ENCODE assay signal across 14 cellular contexts in the genomic region with DNA sequence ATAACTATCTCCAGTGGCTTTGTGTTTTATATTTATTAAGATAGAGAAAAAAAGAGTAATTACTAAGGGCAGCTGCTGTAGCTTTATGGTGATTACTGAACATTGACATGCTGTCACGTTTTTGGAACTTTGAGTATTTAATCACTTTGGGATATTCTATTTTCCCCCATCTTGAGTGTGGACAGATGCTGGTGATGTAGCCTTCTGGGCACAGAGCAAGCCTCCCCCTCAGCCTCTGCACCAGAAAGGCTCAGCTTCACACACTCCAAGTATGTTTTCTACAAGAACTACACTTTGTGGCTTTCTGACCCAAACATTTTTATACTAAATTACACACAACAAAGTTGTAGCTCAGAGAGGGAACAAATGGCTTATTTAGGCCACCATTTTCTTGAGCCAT. TPM values are rescaled to one million over a fixed set of nuclear protein-coding genes. Genes with fewer than 3 reads are reported as not detected.
A peak's percentile ranks its signal among the peaks of the same experiment; 100 is the strongest.
DNase-seq lines count a peak whose midpoint lies in the region; ATAC-seq, FAIRE-seq and TF ChIP-seq lines count a peak whose summit lies in the region.
"Had no signal": no experiment of that assay in that cellular context is flagged by ENCODE, and none has a peak within 500 bp of the region (broad histone marks: within the 10 kb centered on the region; RNA-seq: fewer than 3 reads in every experiment).

No MANE protein-coding gene starts in this region.

- no peak for FAIRE-seq in astrocyte (lab: Jason Lieb, UNC)
- FAIRE-seq: K562 had no signal

- H3K36me3 ChIP-seq in astrocyte (ENCODE audit: insufficient read depth, low read length) = no peaks in the 10 kb centered on the region
- no peaks in the 10 kb centered on the region for H3K36me3 ChIP-seq in gastroesophageal sphincter
- H3K36me3 ChIP-seq: transverse colon had no signal

- H3K4me1 ChIP-seq in astrocyte (ENCODE audit: insufficient read depth, low read length) = peaks cover 29% of the 10 kb centered on the region
- peaks cover 0 to 8% (median 0%) of the 10 kb centered on the region in 3 donors for H3K4me1 ChIP-seq in gastroesophageal sphincter

- H3K27me3 ChIP-seq in astrocyte (ENCODE audit: insufficient read depth, low read length) (no peaks in the 10 kb centered on the region), gastroesophageal sphincter (peaks cover 6% of the 10 kb centered on the region)
- H3K27me3 ChIP-seq: transverse colon had no signal

- WGBS in gastroesophageal sphincter (ENCODE audit: low coverage in 1 of 2), 2 donors = 0 to 54% methylated on average over 1 of the region's 1 CpG

- intact Hi-C loops in activated CD4-positive, alpha-beta T cell treated with anti-CD3 and anti-CD28 coated beads, Interleukin-2, amount 10 ng/mL, durations not matched to agents 24 days and 14 days (cut with micrococcal nuclease) = no loop called here

- ATAC-seq in stimulated activated effector memory CD8-positive, alpha-beta T cell treated with anti-CD3 and anti-CD28 coated beads, Interleukin-12 subunit alpha, Interleukin-12 subunit beta, amount 100 ng/mL, for 72 hours = no peak
- ATAC-seq in gastroesophageal sphincter = no peak
- ATAC-seq: K562 had no signal

- no peak overlapping the region for H2AFZ ChIP-seq in astrocyte (ENCODE audit: low read depth, low read length)

- H3K4me3 ChIP-seq in astrocyte (ENCODE audit: insufficient read depth, low read depth, low read length) = no peak overlapping the region
- H3K4me3 ChIP-seq in gastroesophageal sphincter = peak overlapping the region in 1 of 2 donors; percentile 22
- H3K4me3 ChIP-seq: K562 had no signal

- H3K27me3 Mint-ChIP-seq in activated CD4-positive, alpha-beta T cell treated with anti-CD3 and anti-CD28 coated beads, Interleukin-2, amount 10 ng/mL, durations not matched to agents 24 days and 14 days = no peaks in the 10 kb centered on the region
- H3K27me3 Mint-ChIP-seq in astrocyte (ENCODE audit: low read depth, unreplicated experiment) = peaks cover 2% of the 10 kb centered on the region
- H3K27me3 Mint-ChIP-seq in glutamatergic neuron (ENCODE audit: unreplicated experiment) = peaks cover 11% of the 10 kb centered on the region

- TF ChIP-seq CTCF in astrocyte (IDR thresholded peaks at IDR 0.05; ENCODE audit: insufficient read depth, low read depth, low read length) = no peak
- no peak for TF ChIP-seq CTCF in glutamatergic neuron (IDR thresholded peaks at IDR 0.05; ENCODE audit: partially characterized antibody, unreplicated experiment)
- no peak for TF ChIP-seq CTCF in gastroesophageal sphincter (IDR thresholded peaks at IDR 0.05)

- peaks cover 6% of the 10 kb centered on the region for H3K36me3 Mint-ChIP-seq in activated CD4-positive, alpha-beta T cell treated with anti-CD3 and anti-CD28 coated beads, Interleukin-2, amount 10 ng/mL, durations not matched to agents 24 days and 14 days (ENCODE audit: low read depth)
- H3K36me3 Mint-ChIP-seq in astrocyte (ENCODE audit: low read depth, unreplicated experiment) = no peaks in the 10 kb centered on the region
- peaks cover 15% of the 10 kb centered on the region for H3K36me3 Mint-ChIP-seq in stimulated activated effector memory CD8-positive, alpha-beta T cell treated with anti-CD3 and anti-CD28 coated beads, Interleukin-12 subunit alpha, Interleukin-12 subunit beta, amount 100 ng/mL, for 72 hours
- H3K36me3 Mint-ChIP-seq in glutamatergic neuron (ENCODE audit: unreplicated experiment) = no peaks in the 10 kb centered on the region

- no peaks in the 10 kb centered on the region for H3K79me2 ChIP-seq in astrocyte (ENCODE audit: insufficient read depth, low read length)

- no peak for TF ChIP-seq EP300 in gastroesophageal sphincter (IDR thresholded peaks at IDR 0.05)

- H3K27ac ChIP-seq in astrocyte (ENCODE audit: low read depth, low read length) = no peak overlapping the region
- peak overlapping the region in 1 of 4 donors; percentile 40 for H3K27ac ChIP-seq in gastroesophageal sphincter

- no peak overlapping the region for H3K4me2 ChIP-seq in astrocyte (ENCODE audit: low read length)

- peaks cover 68% of the 10 kb centered on the region for H3K4me1 Mint-ChIP-seq in activated CD4-positive, alpha-beta T cell treated with anti-CD3 and anti-CD28 coated beads, Interleukin-2, amount 10 ng/mL, durations not matched to agents 24 days and 14 days
- peaks cover 50% of the 10 kb centered on the region for H3K4me1 Mint-ChIP-seq in astrocyte (ENCODE audit: low read depth, unreplicated experiment)
- peaks cover 68% of the 10 kb centered on the region for H3K4me1 Mint-ChIP-seq in stimulated activated effector memory CD8-positive, alpha-beta T cell treated with anti-CD3 and anti-CD28 coated beads, Interleukin-12 subunit alpha, Interleukin-12 subunit beta, amount 100 ng/mL, for 72 hours
- H3K4me1 Mint-ChIP-seq in glutamatergic neuron (ENCODE audit: low read depth, unreplicated experiment) = peaks cover 51% of the 10 kb centered on the region

- H3K9me3 ChIP-seq in astrocyte (ENCODE audit: insufficient read depth, low read depth, low read length) = no peaks in the 10 kb centered on the region
- H3K9me3 ChIP-seq in gastroesophageal sphincter = no peaks in the 10 kb centered on the region
- H3K9me3 ChIP-seq: transverse colon had no signal

- no peak for DNase-seq in activated CD4-positive, alpha-beta T cell treated with anti-CD3 and anti-CD28 coated beads, Interleukin-2, amount 10 ng/mL, durations not matched to agents 24 days and 14 days
- no peak for DNase-seq in activated CD4-positive, alpha-beta T cell treated with anti-CD3 and anti-CD28 coated beads for 4 hours
- DNase-seq in NAMALWA (ENCODE audit: low spot score) (peak; percentile 24), astrocyte (ENCODE audit: low read depth) (no peak), DMS153 treated with DMSO at 0.1 percent for 48 hours (lab: John Stamatoyannopoulos, UW; ENCODE audit: unreplicated experiment) (no peak), glutamatergic neuron (no peak)
- DNase-seq in stimulated activated effector memory CD8-positive, alpha-beta T cell treated with anti-CD3 and anti-CD28 coated beads, Interleukin-12 subunit alpha, Interleukin-12 subunit beta, amount 100 ng/mL, for 72 hours (ENCODE audit: low spot score in 2 of 2) = no peak
- DNase-seq: activated CD4-positive, alpha-beta T cell treated with anti-CD3 and anti-CD28 coated beads, Interleukin-2, amount 50 U/mL, for 4 hours; anterior cingulate cortex; hippocampal formation; transverse colon had no signal

- H3K9me3 Mint-ChIP-seq in activated CD4-positive, alpha-beta T cell treated with anti-CD3 and anti-CD28 coated beads, Interleukin-2, amount 10 ng/mL, durations not matched to agents 24 days and 14 days = no peaks in the 10 kb centered on the region
- H3K9me3 Mint-ChIP-seq in astrocyte (ENCODE audit: unreplicated experiment) (no peaks in the 10 kb centered on the region), glutamatergic neuron (ENCODE audit: unreplicated experiment) (peaks cover 9% of the 10 kb centered on the region)
- no peaks in the 10 kb centered on the region for H3K9me3 Mint-ChIP-seq in stimulated activated effector memory CD8-positive, alpha-beta T cell treated with anti-CD3 and anti-CD28 coated beads, Interleukin-12 subunit alpha, Interleukin-12 subunit beta, amount 100 ng/mL, for 72 hours

- no peaks in the 10 kb centered on the region for H4K20me1 ChIP-seq in astrocyte (ENCODE audit: insufficient read depth, low read length)

- H3K27ac Mint-ChIP-seq in activated CD4-positive, alpha-beta T cell treated with anti-CD3 and anti-CD28 coated beads, Interleukin-2, amount 10 ng/mL, durations not matched to agents 24 days and 14 days = peak overlapping the region; percentile 77
- H3K27ac Mint-ChIP-seq in astrocyte (ENCODE audit: unreplicated experiment) (peak overlapping the region; percentile 22), glutamatergic neuron (ENCODE audit: unreplicated experiment) (no peak overlapping the region)
- H3K27ac Mint-ChIP-seq in stimulated activated effector memory CD8-positive, alpha-beta T cell treated with anti-CD3 and anti-CD28 coated beads, Interleukin-12 subunit alpha, Interleukin-12 subunit beta, amount 100 ng/mL, for 72 hours = peak overlapping the region; percentile 87

- peak overlapping the region; percentile 86 for H3K4me3 Mint-ChIP-seq in activated CD4-positive, alpha-beta T cell treated with anti-CD3 and anti-CD28 coated beads, Interleukin-2, amount 10 ng/mL, durations not matched to agents 24 days and 14 days
- H3K4me3 Mint-ChIP-seq in astrocyte (ENCODE audit: unreplicated experiment) = no peak overlapping the region
- H3K4me3 Mint-ChIP-seq in stimulated activated effector memory CD8-positive, alpha-beta T cell treated with anti-CD3 and anti-CD28 coated beads, Interleukin-12 subunit alpha, Interleukin-12 subunit beta, amount 100 ng/mL, for 72 hours = peak overlapping the region; percentile 81
- no peak overlapping the region for H3K4me3 Mint-ChIP-seq in glutamatergic neuron (ENCODE audit: unreplicated experiment)

- no peak overlapping the region for H3K9ac ChIP-seq in astrocyte (ENCODE audit: low read length)

- no peak for TF ChIP-seq POLR2A in gastroesophageal sphincter (IDR thresholded peaks at IDR 0.05)

RNA-seq across cellular contexts. Expression of a gene that starts 1.1 kb away (rescaled TPM):
- total RNA-seq in activated CD4-positive, alpha-beta T cell treated with anti-CD3 and anti-CD28 coated beads, Interleukin-2, amount 10 ng/mL, durations not matched to agents 24 days and 14 days = 33.3 and 33.4 TPM in 2 replicates
- total RNA-seq in astrocyte (2.9 and 4.5 TPM in 2 replicates), glutamatergic neuron (ENCODE audit: unreplicated experiment) (0.81 TPM), gastroesophageal sphincter (10 to 100 TPM in 2 of 4 donors, 1 to 10 TPM in 2; 5.6 to 34.7 (median 19.7) TPM)
- total RNA-seq: lung microvascular endothelial cell had no signal

Comparison
In these comparisons a context has a peak if more than half of its experiments do, and no peak if none do; other contexts are left out.
1. H3K4me3 Mint-ChIP-seq: peak in activated CD4-positive, alpha-beta T cell treated with anti-CD3 and anti-CD28 coated beads, Interleukin-2, amount 10 ng/mL, durations not matched to agents 24 days and 14 days (single experiment) and stimulated activated effector memory CD8-positive, alpha-beta T cell treated with anti-CD3 and anti-CD28 coated beads, Interleukin-12 subunit alpha, Interleukin-12 subunit beta, amount 100 ng/mL, for 72 hours (single experiment); none in astrocyte (single experiment) and glutamatergic neuron (single experiment).